In the genomic region with DNA sequence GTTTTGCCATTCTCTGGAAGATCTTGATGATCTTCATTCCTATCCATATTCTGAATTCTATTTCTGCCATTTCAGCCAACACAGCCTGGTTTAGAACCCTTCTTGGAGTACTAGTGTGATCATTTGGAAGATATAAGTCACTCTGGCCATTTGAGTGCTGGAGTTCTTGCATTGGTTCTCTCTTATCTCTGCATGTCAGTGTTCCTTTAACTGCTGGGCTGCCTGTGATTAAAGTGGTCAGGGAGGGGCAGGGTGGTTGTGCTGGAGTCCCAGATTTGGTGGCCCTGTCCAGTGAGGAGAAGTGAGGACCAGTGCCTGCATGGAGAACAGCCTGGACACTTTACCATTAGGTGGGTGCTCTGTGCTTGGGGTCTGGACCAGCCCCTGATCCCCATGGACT, we compare ENCODE assay signal across 16 cellular contexts.
DNase-seq lines count a peak whose midpoint lies in the region; ATAC-seq and TF ChIP-seq lines count a peak whose summit lies in the region.
"Had no signal": no experiment of that assay in that cellular context is flagged by ENCODE, and none has a peak within 500 bp of the region (broad histone marks: within the 10 kb centered on the region; RNA-seq: fewer than 3 reads in every experiment).

No MANE protein-coding gene starts in this region.

- no peak overlapping the region for H3K4me3 Mint-ChIP-seq in naive thymus-derived CD8-positive, alpha-beta T cell
- H3K4me3 Mint-ChIP-seq: CD14-positive monocyte; CD4-positive, alpha-beta memory T cell; CD8-positive, alpha-beta memory T cell had no signal

- ATAC-seq in naive thymus-derived CD8-positive, alpha-beta T cell, result no peak

- POLR2A ChIA-PET in naive thymus-derived CD8-positive, alpha-beta T cell (lab: Charles Lee), result no interaction called here

- H3K36me3 Mint-ChIP-seq in naive thymus-derived CD8-positive, alpha-beta T cell, result peaks cover 0 to 31% (median 0%) of the 10 kb centered on the region in 3 donors
- H3K36me3 Mint-ChIP-seq: CD14-positive monocyte; CD4-positive, alpha-beta memory T cell; CD4-positive, CD25-positive, alpha-beta regulatory T cell; CD8-positive, alpha-beta memory T cell had no signal

- no peak for TF ChIP-seq POLR2A in erythroblast (IDR thresholded peaks at IDR 0.05; ENCODE audit: low read length)

- peaks cover 5 to 44% (median 24%) of the 10 kb centered on the region in 9 donors for H3K9me3 Mint-ChIP-seq in naive thymus-derived CD8-positive, alpha-beta T cell

- H3K27me3 Mint-ChIP-seq in naive thymus-derived CD8-positive, alpha-beta T cell, result peaks cover 12 to 46% (median 22%) of the 10 kb centered on the region in 5 donors

- no peaks in the 10 kb centered on the region for H3K4me1 Mint-ChIP-seq in naive thymus-derived CD8-positive, alpha-beta T cell
- H3K4me1 Mint-ChIP-seq: CD14-positive monocyte; CD4-positive, alpha-beta memory T cell; CD4-positive, CD25-positive, alpha-beta regulatory T cell; CD8-positive, alpha-beta memory T cell had no signal

- DNase-seq in OCI-M1 (lab: John Stamatoyannopoulos, UW) (peak; percentile 55), erythroblast (lab: John Stamatoyannopoulos, UW) (peak; percentile 21 to 47), NCI-H345 treated with DMSO at 0.1 percent for 48 hours (lab: John Stamatoyannopoulos, UW; ENCODE audit: unreplicated experiment) (no peak), medulla oblongata (ENCODE audit: extremely low spot score) (no peak)
- DNase-seq in naive thymus-derived CD8-positive, alpha-beta T cell, result no peak
- DNase-seq: 8988T; ACHN; BE2C; C1 segment of cervical spinal cord; CD4-positive, alpha-beta memory T cell; CD4-positive, CD25-positive, alpha-beta regulatory T cell; CD8-positive, alpha-beta memory T cell; COR-L47; DMS79 treated with DMSO at 0.1 percent for 48 hours; GF-D8 had no signal

- no peak overlapping the region for H3K27ac Mint-ChIP-seq in naive thymus-derived CD8-positive, alpha-beta T cell
- H3K27ac Mint-ChIP-seq: CD14-positive monocyte; CD4-positive, CD25-positive, alpha-beta regulatory T cell; CD8-positive, alpha-beta memory T cell had no signal

Comparison
In these comparisons a context has a peak if more than half of its experiments do, and no peak if none do; other contexts are left out.
1. DNase-seq: peak in OCI-M1 (single experiment) and erythroblast (2 of 2); none in NCI-H345 treated with DMSO at 0.1 percent for 48 hours (single experiment), medulla oblongata (single experiment) and naive thymus-derived CD8-positive, alpha-beta T cell (0 of 10).